Comparison of ENCODE assay signal across 1 cellular context in the genomic region with DNA sequence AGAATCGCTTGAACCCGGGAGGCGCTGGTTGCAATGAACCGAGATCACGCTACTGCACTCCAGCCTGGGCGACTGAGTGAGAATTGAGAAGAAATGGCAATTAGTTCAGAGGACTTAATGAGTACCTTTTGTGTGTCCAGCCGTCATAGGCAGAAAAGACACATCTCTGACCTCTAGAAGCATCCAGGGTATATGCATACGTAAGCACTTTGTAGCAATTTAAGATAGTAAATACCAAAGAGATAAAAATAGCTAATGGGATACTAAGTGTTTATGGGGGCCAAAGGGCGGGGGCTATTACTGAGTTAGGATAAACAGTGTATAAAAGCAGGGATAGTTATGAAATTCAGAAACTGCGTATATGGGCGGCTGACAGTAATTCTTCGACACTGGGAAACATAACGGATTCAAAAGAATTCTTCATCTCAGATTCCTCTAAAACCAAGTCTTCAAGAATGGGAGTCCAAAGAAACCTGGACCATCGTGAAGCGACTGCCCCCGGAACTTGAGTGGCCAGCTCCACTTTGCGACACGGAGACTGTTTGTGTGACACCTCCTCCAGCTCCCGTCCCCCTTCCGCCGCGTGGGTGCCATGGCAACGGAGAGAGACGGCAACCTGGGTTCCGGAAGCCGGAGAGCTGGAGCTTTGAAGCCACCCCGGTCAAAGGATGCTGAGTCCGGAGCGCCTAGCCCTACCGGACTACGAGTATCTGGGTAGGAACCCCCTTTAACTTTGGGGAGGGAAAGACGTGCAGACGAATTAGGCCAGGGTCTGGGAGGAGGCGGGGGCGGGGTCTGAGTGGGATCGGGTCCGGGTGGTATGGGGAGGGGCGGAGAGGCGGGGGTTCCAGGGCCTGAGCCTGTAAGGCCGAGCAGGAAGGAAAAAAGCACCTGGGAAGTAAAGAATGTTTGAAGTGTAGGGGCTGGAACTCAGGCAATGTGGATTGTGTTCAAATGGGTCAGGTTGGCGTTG.
TF ChIP-seq lines count a peak whose summit lies in the region.

A gene with protein sequence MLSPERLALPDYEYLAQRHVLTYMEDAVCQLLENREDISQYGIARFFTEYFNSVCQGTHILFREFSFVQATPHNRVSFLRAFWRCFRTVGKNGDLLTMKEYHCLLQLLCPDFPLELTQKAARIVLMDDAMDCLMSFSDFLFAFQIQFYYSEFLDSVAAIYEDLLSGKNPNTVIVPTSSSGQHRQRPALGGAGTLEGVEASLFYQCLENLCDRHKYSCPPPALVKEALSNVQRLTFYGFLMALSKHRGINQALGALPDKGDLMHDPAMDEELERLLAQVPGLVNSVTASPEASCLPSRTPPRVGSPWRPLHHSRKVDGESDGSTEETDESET (plus strand): TSS at position 624 of the 973 bp plus-strand sequence. CDS start 45 bp downstream, at position 669.

TF ChIP-seq in HepG2, 621 proteins besides CTCF, POLR2A, EP300 and RAD21 (continued from another document and continues in another):
- TF ChIP-seq ZNF782 (CRISPR knock-in tag; IDR thresholded peaks at IDR 0.05; ENCODE audit: borderline replicate concordance), result no peak; the same call in 1 of the 2 replicates
- TF ChIP-seq, protein P1, sequence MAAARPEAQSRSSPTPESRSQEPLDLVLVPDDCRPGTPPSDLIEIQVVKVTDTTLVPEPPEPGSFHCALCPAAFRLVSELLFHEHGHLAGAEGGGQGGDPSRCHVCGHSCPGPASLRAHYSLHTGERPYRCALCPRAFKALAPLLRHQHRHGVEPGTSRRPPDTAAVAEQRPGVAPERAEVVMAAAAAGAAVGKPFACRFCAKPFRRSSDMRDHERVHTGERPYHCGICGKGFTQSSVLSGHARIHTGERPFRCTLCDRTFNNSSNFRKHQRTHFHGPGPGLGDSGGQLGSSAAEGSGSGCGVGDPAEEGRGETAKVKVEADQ (CRISPR knock-in tag; IDR thresholded peaks at IDR 0.05; ENCODE audit: borderline replicate concordance), result no peak
- TF ChIP-seq SOX13 (IDR thresholded peaks at IDR 0.05), result no peak
- TF ChIP-seq SOX13 (CRISPR knock-in tag; conservative IDR thresholded peaks at IDR 0.05 in 1 of 2, IDR thresholded peaks at IDR 0.05 in 1 of 2), result no peak; a peak in 1 of 4 replicates
- no peak for TF ChIP-seq HMG20A (CRISPR knock-in tag; IDR thresholded peaks at IDR 0.05; ENCODE audit: borderline replicate concordance)
- TF ChIP-seq, protein P2, sequence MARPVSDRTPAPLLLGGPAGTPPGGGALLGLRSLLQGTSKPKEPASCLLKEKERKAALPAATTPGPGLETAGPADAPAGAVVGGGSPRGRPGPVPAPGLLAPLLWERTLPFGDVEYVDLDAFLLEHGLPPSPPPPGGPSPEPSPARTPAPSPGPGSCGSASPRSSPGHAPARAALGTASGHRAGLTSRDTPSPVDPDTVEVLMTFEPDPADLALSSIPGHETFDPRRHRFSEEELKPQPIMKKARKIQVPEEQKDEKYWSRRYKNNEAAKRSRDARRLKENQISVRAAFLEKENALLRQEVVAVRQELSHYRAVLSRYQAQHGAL (CRISPR knock-in tag; IDR thresholded peaks at IDR 0.05; ENCODE audit: not compliant biosample characterization), result no peak
- TF ChIP-seq ZNF343 (CRISPR knock-in tag; IDR thresholded peaks at IDR 0.05), result peak; percentile 77
- TF ChIP-seq, protein P3, sequence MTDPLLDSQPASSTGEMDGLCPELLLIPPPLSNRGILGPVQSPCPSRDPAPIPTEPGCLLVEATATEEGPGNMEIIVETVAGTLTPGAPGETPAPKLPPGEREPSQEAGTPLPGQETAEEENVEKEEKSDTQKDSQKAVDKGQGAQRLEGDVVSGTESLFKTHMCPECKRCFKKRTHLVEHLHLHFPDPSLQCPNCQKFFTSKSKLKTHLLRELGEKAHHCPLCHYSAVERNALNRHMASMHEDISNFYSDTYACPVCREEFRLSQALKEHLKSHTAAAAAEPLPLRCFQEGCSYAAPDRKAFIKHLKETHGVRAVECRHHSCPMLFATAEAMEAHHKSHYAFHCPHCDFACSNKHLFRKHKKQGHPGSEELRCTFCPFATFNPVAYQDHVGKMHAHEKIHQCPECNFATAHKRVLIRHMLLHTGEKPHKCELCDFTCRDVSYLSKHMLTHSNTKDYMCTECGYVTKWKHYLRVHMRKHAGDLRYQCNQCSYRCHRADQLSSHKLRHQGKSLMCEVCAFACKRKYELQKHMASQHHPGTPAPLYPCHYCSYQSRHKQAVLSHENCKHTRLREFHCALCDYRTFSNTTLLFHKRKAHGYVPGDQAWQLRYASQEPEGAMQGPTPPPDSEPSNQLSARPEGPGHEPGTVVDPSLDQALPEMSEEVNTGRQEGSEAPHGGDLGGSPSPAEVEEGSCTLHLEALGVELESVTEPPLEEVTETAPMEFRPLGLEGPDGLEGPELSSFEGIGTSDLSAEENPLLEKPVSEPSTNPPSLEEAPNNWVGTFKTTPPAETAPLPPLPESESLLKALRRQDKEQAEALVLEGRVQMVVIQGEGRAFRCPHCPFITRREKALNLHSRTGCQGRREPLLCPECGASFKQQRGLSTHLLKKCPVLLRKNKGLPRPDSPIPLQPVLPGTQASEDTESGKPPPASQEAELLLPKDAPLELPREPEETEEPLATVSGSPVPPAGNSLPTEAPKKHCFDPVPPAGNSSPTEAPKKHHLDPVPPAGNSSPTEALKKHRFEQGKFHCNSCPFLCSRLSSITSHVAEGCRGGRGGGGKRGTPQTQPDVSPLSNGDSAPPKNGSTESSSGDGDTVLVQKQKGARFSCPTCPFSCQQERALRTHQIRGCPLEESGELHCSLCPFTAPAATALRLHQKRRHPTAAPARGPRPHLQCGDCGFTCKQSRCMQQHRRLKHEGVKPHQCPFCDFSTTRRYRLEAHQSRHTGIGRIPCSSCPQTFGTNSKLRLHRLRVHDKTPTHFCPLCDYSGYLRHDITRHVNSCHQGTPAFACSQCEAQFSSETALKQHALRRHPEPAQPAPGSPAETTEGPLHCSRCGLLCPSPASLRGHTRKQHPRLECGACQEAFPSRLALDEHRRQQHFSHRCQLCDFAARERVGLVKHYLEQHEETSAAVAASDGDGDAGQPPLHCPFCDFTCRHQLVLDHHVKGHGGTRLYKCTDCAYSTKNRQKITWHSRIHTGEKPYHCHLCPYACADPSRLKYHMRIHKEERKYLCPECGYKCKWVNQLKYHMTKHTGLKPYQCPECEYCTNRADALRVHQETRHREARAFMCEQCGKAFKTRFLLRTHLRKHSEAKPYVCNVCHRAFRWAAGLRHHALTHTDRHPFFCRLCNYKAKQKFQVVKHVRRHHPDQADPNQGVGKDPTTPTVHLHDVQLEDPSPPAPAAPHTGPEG (CRISPR knock-in tag; IDR thresholded peaks at IDR 0.05), result no peak
- TF ChIP-seq, protein P4, sequence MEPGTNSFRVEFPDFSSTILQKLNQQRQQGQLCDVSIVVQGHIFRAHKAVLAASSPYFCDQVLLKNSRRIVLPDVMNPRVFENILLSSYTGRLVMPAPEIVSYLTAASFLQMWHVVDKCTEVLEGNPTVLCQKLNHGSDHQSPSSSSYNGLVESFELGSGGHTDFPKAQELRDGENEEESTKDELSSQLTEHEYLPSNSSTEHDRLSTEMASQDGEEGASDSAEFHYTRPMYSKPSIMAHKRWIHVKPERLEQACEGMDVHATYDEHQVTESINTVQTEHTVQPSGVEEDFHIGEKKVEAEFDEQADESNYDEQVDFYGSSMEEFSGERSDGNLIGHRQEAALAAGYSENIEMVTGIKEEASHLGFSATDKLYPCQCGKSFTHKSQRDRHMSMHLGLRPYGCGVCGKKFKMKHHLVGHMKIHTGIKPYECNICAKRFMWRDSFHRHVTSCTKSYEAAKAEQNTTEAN (CRISPR knock-in tag; conservative IDR thresholded peaks at IDR 0.05), result no peak
- no peak for TF ChIP-seq TCF7L2 (IDR thresholded peaks at IDR 0.05; ENCODE audit: low read depth, low read length)
- no peak for TF ChIP-seq MBNL3 (CRISPR knock-in tag; conservative IDR thresholded peaks at IDR 0.05)
- peak; percentile 57; the same call in 1 of the 2 replicates for TF ChIP-seq ZNF614 (CRISPR knock-in tag; IDR thresholded peaks at IDR 0.05; ENCODE audit: borderline replicate concordance)
- no peak for TF ChIP-seq ZNF572 (CRISPR knock-in tag; IDR thresholded peaks at IDR 0.05)
- peak; percentile 62 for TF ChIP-seq FOSL2 (CRISPR knock-in tag; IDR thresholded peaks at IDR 0.05)
- TF ChIP-seq ZNF879 (CRISPR knock-in tag; IDR thresholded peaks at IDR 0.05), result no peak
- TF ChIP-seq ZKSCAN1 (IDR thresholded peaks at IDR 0.05; ENCODE audit: low read length), result peak; percentile 67
- peak; percentile 74 for TF ChIP-seq RBM39 (IDR thresholded peaks at IDR 0.05; ENCODE audit: low read depth, low read length, poor library complexity, severe bottlenecking)
- TF ChIP-seq YY1 (IDR thresholded peaks at IDR 0.05; ENCODE audit: insufficient read depth, insufficient replicate concordance, low read depth, low read length), result peak; percentile 34
- peak; percentile 39; the same call in 1 of the 2 replicates for TF ChIP-seq STAT5B (CRISPR knock-in tag; IDR thresholded peaks at IDR 0.05)
- TF ChIP-seq IRF2 (CRISPR knock-in tag; IDR thresholded peaks at IDR 0.05), result peak; percentile 87
- 0 out of 2 replicates have a peak, but pooled peaks have one; percentile 55 for TF ChIP-seq SNAPC2 (CRISPR knock-in tag; IDR thresholded peaks at IDR 0.05)
- TF ChIP-seq MEIS1 (CRISPR knock-in tag; IDR thresholded peaks at IDR 0.05; ENCODE audit: borderline replicate concordance), result peak; percentile 58; the same call in 1 of the 2 replicates
- TF ChIP-seq ZBTB1 (CRISPR knock-in tag; IDR thresholded peaks at IDR 0.05; ENCODE audit: borderline replicate concordance), result no peak
- peak; percentile 79 for TF ChIP-seq SIN3B (IDR thresholded peaks at IDR 0.05; ENCODE audit: low read length)
- no peak for TF ChIP-seq ZNF766 (CRISPR knock-in tag; IDR thresholded peaks at IDR 0.05; ENCODE audit: borderline replicate concordance)
- no peak for TF ChIP-seq FOXP1 (IDR thresholded peaks at IDR 0.05)
- TF ChIP-seq FOXP1 (CRISPR knock-in tag; IDR thresholded peaks at IDR 0.05), result peak; percentile 38; the same call in 1 of the 2 replicates
- TF ChIP-seq, protein P5, sequence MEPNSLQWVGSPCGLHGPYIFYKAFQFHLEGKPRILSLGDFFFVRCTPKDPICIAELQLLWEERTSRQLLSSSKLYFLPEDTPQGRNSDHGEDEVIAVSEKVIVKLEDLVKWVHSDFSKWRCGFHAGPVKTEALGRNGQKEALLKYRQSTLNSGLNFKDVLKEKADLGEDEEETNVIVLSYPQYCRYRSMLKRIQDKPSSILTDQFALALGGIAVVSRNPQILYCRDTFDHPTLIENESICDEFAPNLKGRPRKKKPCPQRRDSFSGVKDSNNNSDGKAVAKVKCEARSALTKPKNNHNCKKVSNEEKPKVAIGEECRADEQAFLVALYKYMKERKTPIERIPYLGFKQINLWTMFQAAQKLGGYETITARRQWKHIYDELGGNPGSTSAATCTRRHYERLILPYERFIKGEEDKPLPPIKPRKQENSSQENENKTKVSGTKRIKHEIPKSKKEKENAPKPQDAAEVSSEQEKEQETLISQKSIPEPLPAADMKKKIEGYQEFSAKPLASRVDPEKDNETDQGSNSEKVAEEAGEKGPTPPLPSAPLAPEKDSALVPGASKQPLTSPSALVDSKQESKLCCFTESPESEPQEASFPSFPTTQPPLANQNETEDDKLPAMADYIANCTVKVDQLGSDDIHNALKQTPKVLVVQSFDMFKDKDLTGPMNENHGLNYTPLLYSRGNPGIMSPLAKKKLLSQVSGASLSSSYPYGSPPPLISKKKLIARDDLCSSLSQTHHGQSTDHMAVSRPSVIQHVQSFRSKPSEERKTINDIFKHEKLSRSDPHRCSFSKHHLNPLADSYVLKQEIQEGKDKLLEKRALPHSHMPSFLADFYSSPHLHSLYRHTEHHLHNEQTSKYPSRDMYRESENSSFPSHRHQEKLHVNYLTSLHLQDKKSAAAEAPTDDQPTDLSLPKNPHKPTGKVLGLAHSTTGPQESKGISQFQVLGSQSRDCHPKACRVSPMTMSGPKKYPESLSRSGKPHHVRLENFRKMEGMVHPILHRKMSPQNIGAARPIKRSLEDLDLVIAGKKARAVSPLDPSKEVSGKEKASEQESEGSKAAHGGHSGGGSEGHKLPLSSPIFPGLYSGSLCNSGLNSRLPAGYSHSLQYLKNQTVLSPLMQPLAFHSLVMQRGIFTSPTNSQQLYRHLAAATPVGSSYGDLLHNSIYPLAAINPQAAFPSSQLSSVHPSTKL (CRISPR knock-in tag; IDR thresholded peaks at IDR 0.05), result peak; percentile 48; the same call in 1 of the 2 replicates
- TF ChIP-seq GATAD1 (CRISPR knock-in tag; IDR thresholded peaks at IDR 0.05), result peak; percentile 92
- TF ChIP-seq, protein P6, sequence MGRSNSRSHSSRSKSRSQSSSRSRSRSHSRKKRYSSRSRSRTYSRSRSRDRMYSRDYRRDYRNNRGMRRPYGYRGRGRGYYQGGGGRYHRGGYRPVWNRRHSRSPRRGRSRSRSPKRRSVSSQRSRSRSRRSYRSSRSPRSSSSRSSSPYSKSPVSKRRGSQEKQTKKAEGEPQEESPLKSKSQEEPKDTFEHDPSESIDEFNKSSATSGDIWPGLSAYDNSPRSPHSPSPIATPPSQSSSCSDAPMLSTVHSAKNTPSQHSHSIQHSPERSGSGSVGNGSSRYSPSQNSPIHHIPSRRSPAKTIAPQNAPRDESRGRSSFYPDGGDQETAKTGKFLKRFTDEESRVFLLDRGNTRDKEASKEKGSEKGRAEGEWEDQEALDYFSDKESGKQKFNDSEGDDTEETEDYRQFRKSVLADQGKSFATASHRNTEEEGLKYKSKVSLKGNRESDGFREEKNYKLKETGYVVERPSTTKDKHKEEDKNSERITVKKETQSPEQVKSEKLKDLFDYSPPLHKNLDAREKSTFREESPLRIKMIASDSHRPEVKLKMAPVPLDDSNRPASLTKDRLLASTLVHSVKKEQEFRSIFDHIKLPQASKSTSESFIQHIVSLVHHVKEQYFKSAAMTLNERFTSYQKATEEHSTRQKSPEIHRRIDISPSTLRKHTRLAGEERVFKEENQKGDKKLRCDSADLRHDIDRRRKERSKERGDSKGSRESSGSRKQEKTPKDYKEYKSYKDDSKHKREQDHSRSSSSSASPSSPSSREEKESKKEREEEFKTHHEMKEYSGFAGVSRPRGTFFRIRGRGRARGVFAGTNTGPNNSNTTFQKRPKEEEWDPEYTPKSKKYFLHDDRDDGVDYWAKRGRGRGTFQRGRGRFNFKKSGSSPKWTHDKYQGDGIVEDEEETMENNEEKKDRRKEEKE (IDR thresholded peaks at IDR 0.05), result no peak
- peak; percentile 65 for TF ChIP-seq TBX2 (CRISPR knock-in tag; IDR thresholded peaks at IDR 0.05; ENCODE audit: borderline replicate concordance)
